Comparison of ENCODE assay signal across 24 cellular contexts in the genomic region with DNA sequence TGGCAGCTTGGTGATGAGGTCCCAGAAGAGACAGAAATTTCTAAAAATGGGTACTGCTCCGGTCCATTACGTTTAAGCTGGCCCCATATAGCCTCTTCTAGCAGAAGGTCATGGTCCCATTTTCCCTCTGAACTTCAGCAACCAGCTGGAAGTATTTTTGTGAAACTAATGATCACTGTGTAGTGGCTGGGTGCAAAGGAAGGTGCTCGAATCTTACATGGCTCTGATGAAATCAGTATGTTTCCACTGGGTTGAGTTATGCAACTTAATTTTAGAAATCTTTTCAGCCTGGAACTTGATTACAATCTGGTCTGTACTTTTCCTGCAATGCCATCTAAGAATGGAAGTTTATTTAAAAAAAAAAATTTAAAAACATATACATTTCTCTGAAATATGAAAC.
A peak's percentile ranks its signal among the peaks of the same experiment; 100 is the strongest.
DNase-seq lines count a peak whose midpoint lies in the region; ATAC-seq and TF ChIP-seq lines count a peak whose summit lies in the region.
"Had no signal": no experiment of that assay in that cellular context is flagged by ENCODE, and none has a peak within 500 bp of the region (broad histone marks: within the 10 kb centered on the region; RNA-seq: fewer than 3 reads in every experiment).

No MANE protein-coding gene starts in this region.

- H3K4me1 ChIP-seq in trophoblast cell (ENCODE audit: control insufficient read depth in 1 of 2, insufficient read depth in 2 of 2, low read length in 2 of 2), result peaks cover 27 to 28% of the 10 kb centered on the region in 2 experiments

- POLR2A ChIA-PET in activated B cell treated with CpG ODN at 0.5 μM for 24 hours (lab: Charles Lee), result interaction anchor here (2.2 kb wide), 1 partner anchor 116 kb away, joined by 12 read pairs; no protein-coding TSS in a partner anchor

- ATAC-seq in activated B cell treated with CpG ODN at 0.5 μM for 24 hours (ENCODE audit: low read depth) (no peak), HG02852 (IDR thresholded peaks at IDR 0.05; ENCODE audit: unreplicated experiment) (no peak), GM19463 (IDR thresholded peaks at IDR 0.05; ENCODE audit: unreplicated experiment) (no peak)

- H2AFZ ChIP-seq in trophoblast cell (ENCODE audit: insufficient read depth, low read length, poor library complexity), result no peak overlapping the region

- no peak overlapping the region for H3K14ac ChIP-seq in trophoblast cell (ENCODE audit: low read length)

- H2AK5ac ChIP-seq in trophoblast cell (ENCODE audit: low read length), result no peak overlapping the region

- peaks cover 43% of the 10 kb centered on the region for H3K4me1 Mint-ChIP-seq in activated B cell treated with CpG ODN at 0.5 μM for 24 hours
- no peaks in the 10 kb centered on the region for H3K4me1 Mint-ChIP-seq in activated T-helper 1 cell treated with anti-CD3 and anti-CD28 coated beads, Interleukin-12 subunit alpha, Interleukin-12 subunit beta, Interleukin-2, Interleukin-4 antibody, amounts not matched to agents 30 ng/mL and 10 ng/mL and 1 ng/mL, durations not matched to agents 14 hours and 24 hours and 36 hours (ENCODE audit: low read depth)

- H3K79me2 ChIP-seq in trophoblast cell (ENCODE audit: control insufficient read depth, insufficient read depth, low read length, poor library complexity), result peaks cover 2% of the 10 kb centered on the region

- H4K12ac ChIP-seq in trophoblast cell (ENCODE audit: low read depth, low read length), result no peak overlapping the region

- H3K4me2 ChIP-seq in trophoblast cell (ENCODE audit: low read length), result no peak overlapping the region

- peaks cover 12% of the 10 kb centered on the region for H3K79me1 ChIP-seq in trophoblast cell (ENCODE audit: low read length)

- no peak overlapping the region for H3K4me3 Mint-ChIP-seq in activated B cell treated with CpG ODN at 0.5 μM for 24 hours
- H3K4me3 Mint-ChIP-seq in activated T-helper 1 cell treated with anti-CD3 and anti-CD28 coated beads, Interleukin-12 subunit alpha, Interleukin-12 subunit beta, Interleukin-2, Interleukin-4 antibody, amounts not matched to agents 30 ng/mL and 10 ng/mL and 1 ng/mL, durations not matched to agents 14 hours and 24 hours and 36 hours, result no peak overlapping the region
- H3K4me3 Mint-ChIP-seq: CD4-positive, alpha-beta T cell; HFFc6 had no signal

- CTCF ChIA-PET in activated B cell treated with CpG ODN at 0.5 μM for 24 hours (lab: Charles Lee), result no interaction called here

- intact Hi-C loops in activated B cell treated with CpG ODN at 0.5 μM for 24 hours (cut with micrococcal nuclease), result loop anchor here (5.0 kb wide), 2 partner anchors 429 to 514 kb away; no protein-coding TSS in a partner anchor
- intact Hi-C loops in activated T-helper 1 cell treated with anti-CD3 and anti-CD28 coated beads, Interleukin-12 subunit alpha, Interleukin-12 subunit beta, Interleukin-2, Interleukin-4 antibody, amounts not matched to agents 30 ng/mL and 10 ng/mL and 1 ng/mL, durations not matched to agents 14 hours and 24 hours and 36 hours (cut with micrococcal nuclease), result no loop called here

- H3K36me3 ChIP-seq in trophoblast cell (ENCODE audit: control insufficient read depth in 1 of 2, insufficient read depth in 2 of 2, low read length in 2 of 2), result peaks cover 6 to 16% of the 10 kb centered on the region in 2 experiments
- H3K36me3 ChIP-seq: HAP-1, MG63 had no signal

- no CpG with 5 or more reads among the region's 3 CpGs for WGBS in trophoblast cell (ENCODE audit: extremely low coverage, insufficient coverage, insufficient read length)

- H3K27ac ChIP-seq in cingulate gyrus (ENCODE audit: low read depth, low read length) (peak overlapping the region; percentile 41), trophoblast cell (ENCODE audit: low read depth, low read length) (no peak overlapping the region), substantia nigra (ENCODE audit: low read depth, low read length, poor library complexity, severe bottlenecking) (no peak overlapping the region)
- H3K27ac ChIP-seq: SK-N-MC had no signal

- H2BK5ac ChIP-seq in trophoblast cell (ENCODE audit: low read depth, low read length, poor library complexity), result no peak overlapping the region

- no peak overlapping the region for H4K91ac ChIP-seq in trophoblast cell (ENCODE audit: low read depth, low read length)

- H3K23ac ChIP-seq in trophoblast cell (ENCODE audit: low read length), result no peak overlapping the region

- no peak overlapping the region for H3K4me3 ChIP-seq in trophoblast cell (ENCODE audit: low read depth, low read length)
- H3K4me3 ChIP-seq: HAP-1, MG63, SK-N-MC had no signal

- no peak overlapping the region for H3K18ac ChIP-seq in trophoblast cell (ENCODE audit: low read length)

- H3K27me3 Mint-ChIP-seq in activated B cell treated with CpG ODN at 0.5 μM for 24 hours, result no peaks in the 10 kb centered on the region
- no peaks in the 10 kb centered on the region for H3K27me3 Mint-ChIP-seq in activated T-helper 1 cell treated with anti-CD3 and anti-CD28 coated beads, Interleukin-12 subunit alpha, Interleukin-12 subunit beta, Interleukin-2, Interleukin-4 antibody, amounts not matched to agents 30 ng/mL and 10 ng/mL and 1 ng/mL, durations not matched to agents 14 hours and 24 hours and 36 hours (ENCODE audit: insufficient read depth)
- H3K27me3 Mint-ChIP-seq: CD4-positive, alpha-beta T cell had no signal

- H3K36me3 Mint-ChIP-seq in activated B cell treated with CpG ODN at 0.5 μM for 24 hours (ENCODE audit: low read depth), result peaks cover 30% of the 10 kb centered on the region
- H3K36me3 Mint-ChIP-seq in activated T-helper 1 cell treated with anti-CD3 and anti-CD28 coated beads, Interleukin-12 subunit alpha, Interleukin-12 subunit beta, Interleukin-2, Interleukin-4 antibody, amounts not matched to agents 30 ng/mL and 10 ng/mL and 1 ng/mL, durations not matched to agents 14 hours and 24 hours and 36 hours (ENCODE audit: low read depth), result peaks cover 6% of the 10 kb centered on the region

- no peak overlapping the region for H4K8ac ChIP-seq in trophoblast cell (ENCODE audit: low read depth, low read length)

- no peaks in the 10 kb centered on the region for H3K9me3 ChIP-seq in trophoblast cell (ENCODE audit: insufficient read depth, low read depth, low read length)
- H3K9me3 ChIP-seq: HAP-1, MG63 had no signal

- no peak for DNase-seq in activated B cell treated with CpG ODN at 0.5 μM for 24 hours
- peak in 1 of 2 donors; percentile 20 for DNase-seq in trophoblast cell
- DNase-seq in activated T-helper 1 cell treated with anti-CD3 and anti-CD28 coated beads, Interleukin-12 subunit alpha, Interleukin-12 subunit beta, Interleukin-2, Interleukin-4 antibody, amounts not matched to agents 30 ng/mL and 10 ng/mL and 1 ng/mL, durations not matched to agents 14 hours and 24 hours and 36 hours (ENCODE audit: low spot score), result no peak
- DNase-seq in substantia nigra (lab: John Stamatoyannopoulos, UW), result no peak
- DNase-seq: CD4-positive, alpha-beta T cell; COR-L47; DMS53; GOT3; HFFc6; IMR-90; KG1; MG63; NCI-H1105 treated with DMSO at 0.1 percent for 48 hours; NCI-H146; NCI-H1930; NCI-H446; NCI-H524 treated with DMSO at 0.1 percent for 48 hours; NCI-H774; SIG-M5 had no signal

- H3K9ac ChIP-seq in trophoblast cell (ENCODE audit: low read length), result no peak overlapping the region

- H3K27me3 ChIP-seq in trophoblast cell (ENCODE audit: insufficient read depth, low read length), result no peaks in the 10 kb centered on the region
- H3K27me3 ChIP-seq: MG63 had no signal

- no peak overlapping the region for H3K4ac ChIP-seq in trophoblast cell (ENCODE audit: low read depth, low read length)

- peak overlapping the region; percentile 45 for H2BK12ac ChIP-seq in trophoblast cell (ENCODE audit: low read length)

- no peaks in the 10 kb centered on the region for H3K9me3 Mint-ChIP-seq in activated B cell treated with CpG ODN at 0.5 μM for 24 hours
- H3K9me3 Mint-ChIP-seq in activated T-helper 1 cell treated with anti-CD3 and anti-CD28 coated beads, Interleukin-12 subunit alpha, Interleukin-12 subunit beta, Interleukin-2, Interleukin-4 antibody, amounts not matched to agents 30 ng/mL and 10 ng/mL and 1 ng/mL, durations not matched to agents 14 hours and 24 hours and 36 hours, result no peaks in the 10 kb centered on the region
- H3K9me3 Mint-ChIP-seq: CD4-positive, alpha-beta T cell; HFFc6 had no signal

- no peak for TF ChIP-seq CTCF in activated B cell treated with CpG ODN at 0.5 μM for 24 hours (IDR thresholded peaks at IDR 0.05)

- no peak overlapping the region for H2BK120ac ChIP-seq in trophoblast cell (ENCODE audit: insufficient read depth, low read length, poor library complexity)

- H3K27ac Mint-ChIP-seq in activated B cell treated with CpG ODN at 0.5 μM for 24 hours, result peak overlapping the region; percentile 24
- H3K27ac Mint-ChIP-seq in activated T-helper 1 cell treated with anti-CD3 and anti-CD28 coated beads, Interleukin-12 subunit alpha, Interleukin-12 subunit beta, Interleukin-2, Interleukin-4 antibody, amounts not matched to agents 30 ng/mL and 10 ng/mL and 1 ng/mL, durations not matched to agents 14 hours and 24 hours and 36 hours, result no peak overlapping the region
- H3K27ac Mint-ChIP-seq: HFFc6 had no signal
